Comparison of ENCODE assay signal across 2 cellular contexts in the genomic region with DNA sequence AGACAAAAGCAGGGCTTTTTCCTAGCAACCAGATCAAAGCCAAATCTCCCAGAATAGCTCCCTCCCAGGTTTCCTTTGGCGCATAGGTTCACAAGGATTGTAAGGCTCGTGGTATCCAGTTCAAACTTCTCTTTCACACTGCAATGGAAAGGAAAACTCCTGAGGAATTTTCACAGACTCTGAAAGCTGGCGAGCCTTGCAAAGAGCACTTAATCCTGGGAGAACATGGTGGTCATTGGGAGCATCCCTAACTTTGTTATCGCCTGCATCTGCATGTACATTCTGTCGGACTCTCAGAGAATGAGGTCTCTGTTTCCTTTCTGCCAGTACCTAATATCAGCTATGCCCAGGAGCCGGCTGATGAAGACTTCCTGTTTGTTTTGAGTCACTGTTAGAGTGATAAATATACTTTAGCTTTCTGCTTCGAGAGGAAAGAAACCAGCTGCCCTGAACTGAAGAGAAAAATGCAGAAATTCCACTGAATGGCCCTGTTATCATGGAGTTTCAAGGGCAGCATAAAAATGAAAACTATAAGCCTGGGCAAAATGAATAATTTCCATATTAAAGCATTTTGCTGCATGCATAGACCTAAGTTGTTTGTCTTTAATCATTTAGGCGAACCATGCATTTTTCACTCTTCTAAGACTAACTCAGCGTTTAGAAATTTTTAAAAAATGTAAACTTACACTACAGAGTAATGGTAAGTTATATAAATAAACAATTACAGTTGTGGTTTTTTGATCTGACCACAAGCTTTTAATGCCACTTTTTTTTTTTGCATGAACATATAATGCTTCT.
A peak's percentile ranks its signal among the peaks of the same experiment; 100 is the strongest.
TF ChIP-seq lines count a peak whose summit lies in the region.

No MANE protein-coding gene starts in this region.

TF ChIP-seq in WTC11, 78 proteins besides CTCF, POLR2A, EP300 and RAD21 (continued from another document):
- TF ChIP-seq, protein P1, sequence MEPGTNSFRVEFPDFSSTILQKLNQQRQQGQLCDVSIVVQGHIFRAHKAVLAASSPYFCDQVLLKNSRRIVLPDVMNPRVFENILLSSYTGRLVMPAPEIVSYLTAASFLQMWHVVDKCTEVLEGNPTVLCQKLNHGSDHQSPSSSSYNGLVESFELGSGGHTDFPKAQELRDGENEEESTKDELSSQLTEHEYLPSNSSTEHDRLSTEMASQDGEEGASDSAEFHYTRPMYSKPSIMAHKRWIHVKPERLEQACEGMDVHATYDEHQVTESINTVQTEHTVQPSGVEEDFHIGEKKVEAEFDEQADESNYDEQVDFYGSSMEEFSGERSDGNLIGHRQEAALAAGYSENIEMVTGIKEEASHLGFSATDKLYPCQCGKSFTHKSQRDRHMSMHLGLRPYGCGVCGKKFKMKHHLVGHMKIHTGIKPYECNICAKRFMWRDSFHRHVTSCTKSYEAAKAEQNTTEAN (CRISPR knock-in tag; IDR thresholded peaks at IDR 0.05): no peak
- TF ChIP-seq, protein P2, sequence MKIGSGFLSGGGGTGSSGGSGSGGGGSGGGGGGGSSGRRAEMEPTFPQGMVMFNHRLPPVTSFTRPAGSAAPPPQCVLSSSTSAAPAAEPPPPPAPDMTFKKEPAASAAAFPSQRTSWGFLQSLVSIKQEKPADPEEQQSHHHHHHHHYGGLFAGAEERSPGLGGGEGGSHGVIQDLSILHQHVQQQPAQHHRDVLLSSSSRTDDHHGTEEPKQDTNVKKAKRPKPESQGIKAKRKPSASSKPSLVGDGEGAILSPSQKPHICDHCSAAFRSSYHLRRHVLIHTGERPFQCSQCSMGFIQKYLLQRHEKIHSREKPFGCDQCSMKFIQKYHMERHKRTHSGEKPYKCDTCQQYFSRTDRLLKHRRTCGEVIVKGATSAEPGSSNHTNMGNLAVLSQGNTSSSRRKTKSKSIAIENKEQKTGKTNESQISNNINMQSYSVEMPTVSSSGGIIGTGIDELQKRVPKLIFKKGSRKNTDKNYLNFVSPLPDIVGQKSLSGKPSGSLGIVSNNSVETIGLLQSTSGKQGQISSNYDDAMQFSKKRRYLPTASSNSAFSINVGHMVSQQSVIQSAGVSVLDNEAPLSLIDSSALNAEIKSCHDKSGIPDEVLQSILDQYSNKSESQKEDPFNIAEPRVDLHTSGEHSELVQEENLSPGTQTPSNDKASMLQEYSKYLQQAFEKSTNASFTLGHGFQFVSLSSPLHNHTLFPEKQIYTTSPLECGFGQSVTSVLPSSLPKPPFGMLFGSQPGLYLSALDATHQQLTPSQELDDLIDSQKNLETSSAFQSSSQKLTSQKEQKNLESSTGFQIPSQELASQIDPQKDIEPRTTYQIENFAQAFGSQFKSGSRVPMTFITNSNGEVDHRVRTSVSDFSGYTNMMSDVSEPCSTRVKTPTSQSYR (CRISPR knock-in tag; IDR thresholded peaks at IDR 0.05): no peak
- TF ChIP-seq ZNF396 (CRISPR knock-in tag; IDR thresholded peaks at IDR 0.05; ENCODE audit: borderline replicate concordance) (no peak), SOX15 (CRISPR knock-in tag; IDR thresholded peaks at IDR 0.05) (no peak), NFYB (CRISPR knock-in tag; conservative IDR thresholded peaks at IDR 0.05; ENCODE audit: low read depth) (no peak)
- TF ChIP-seq, protein P3, sequence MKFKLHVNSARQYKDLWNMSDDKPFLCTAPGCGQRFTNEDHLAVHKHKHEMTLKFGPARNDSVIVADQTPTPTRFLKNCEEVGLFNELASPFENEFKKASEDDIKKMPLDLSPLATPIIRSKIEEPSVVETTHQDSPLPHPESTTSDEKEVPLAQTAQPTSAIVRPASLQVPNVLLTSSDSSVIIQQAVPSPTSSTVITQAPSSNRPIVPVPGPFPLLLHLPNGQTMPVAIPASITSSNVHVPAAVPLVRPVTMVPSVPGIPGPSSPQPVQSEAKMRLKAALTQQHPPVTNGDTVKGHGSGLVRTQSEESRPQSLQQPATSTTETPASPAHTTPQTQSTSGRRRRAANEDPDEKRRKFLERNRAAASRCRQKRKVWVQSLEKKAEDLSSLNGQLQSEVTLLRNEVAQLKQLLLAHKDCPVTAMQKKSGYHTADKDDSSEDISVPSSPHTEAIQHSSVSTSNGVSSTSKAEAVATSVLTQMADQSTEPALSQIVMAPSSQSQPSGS (CRISPR knock-in tag; IDR thresholded peaks at IDR 0.05; ENCODE audit: borderline replicate concordance, low read depth): no peak
- TF ChIP-seq, protein P4, sequence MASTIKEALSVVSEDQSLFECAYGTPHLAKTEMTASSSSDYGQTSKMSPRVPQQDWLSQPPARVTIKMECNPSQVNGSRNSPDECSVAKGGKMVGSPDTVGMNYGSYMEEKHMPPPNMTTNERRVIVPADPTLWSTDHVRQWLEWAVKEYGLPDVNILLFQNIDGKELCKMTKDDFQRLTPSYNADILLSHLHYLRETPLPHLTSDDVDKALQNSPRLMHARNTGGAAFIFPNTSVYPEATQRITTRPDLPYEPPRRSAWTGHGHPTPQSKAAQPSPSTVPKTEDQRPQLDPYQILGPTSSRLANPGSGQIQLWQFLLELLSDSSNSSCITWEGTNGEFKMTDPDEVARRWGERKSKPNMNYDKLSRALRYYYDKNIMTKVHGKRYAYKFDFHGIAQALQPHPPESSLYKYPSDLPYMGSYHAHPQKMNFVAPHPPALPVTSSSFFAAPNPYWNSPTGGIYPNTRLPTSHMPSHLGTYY (CRISPR knock-in tag; IDR thresholded peaks at IDR 0.05): no peak
- TF ChIP-seq, protein P5, sequence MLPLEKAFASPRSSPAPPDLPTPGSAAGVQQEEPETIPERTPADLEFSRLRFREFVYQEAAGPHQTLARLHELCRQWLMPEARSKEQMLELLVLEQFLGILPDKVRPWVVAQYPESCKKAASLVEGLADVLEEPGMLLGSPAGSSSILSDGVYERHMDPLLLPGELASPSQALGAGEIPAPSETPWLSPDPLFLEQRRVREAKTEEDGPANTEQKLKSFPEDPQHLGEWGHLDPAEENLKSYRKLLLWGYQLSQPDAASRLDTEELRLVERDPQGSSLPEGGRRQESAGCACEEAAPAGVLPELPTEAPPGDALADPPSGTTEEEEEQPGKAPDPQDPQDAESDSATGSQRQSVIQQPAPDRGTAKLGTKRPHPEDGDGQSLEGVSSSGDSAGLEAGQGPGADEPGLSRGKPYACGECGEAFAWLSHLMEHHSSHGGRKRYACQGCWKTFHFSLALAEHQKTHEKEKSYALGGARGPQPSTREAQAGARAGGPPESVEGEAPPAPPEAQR (CRISPR knock-in tag; IDR thresholded peaks at IDR 0.05): no peak
- TF ChIP-seq, protein P6, sequence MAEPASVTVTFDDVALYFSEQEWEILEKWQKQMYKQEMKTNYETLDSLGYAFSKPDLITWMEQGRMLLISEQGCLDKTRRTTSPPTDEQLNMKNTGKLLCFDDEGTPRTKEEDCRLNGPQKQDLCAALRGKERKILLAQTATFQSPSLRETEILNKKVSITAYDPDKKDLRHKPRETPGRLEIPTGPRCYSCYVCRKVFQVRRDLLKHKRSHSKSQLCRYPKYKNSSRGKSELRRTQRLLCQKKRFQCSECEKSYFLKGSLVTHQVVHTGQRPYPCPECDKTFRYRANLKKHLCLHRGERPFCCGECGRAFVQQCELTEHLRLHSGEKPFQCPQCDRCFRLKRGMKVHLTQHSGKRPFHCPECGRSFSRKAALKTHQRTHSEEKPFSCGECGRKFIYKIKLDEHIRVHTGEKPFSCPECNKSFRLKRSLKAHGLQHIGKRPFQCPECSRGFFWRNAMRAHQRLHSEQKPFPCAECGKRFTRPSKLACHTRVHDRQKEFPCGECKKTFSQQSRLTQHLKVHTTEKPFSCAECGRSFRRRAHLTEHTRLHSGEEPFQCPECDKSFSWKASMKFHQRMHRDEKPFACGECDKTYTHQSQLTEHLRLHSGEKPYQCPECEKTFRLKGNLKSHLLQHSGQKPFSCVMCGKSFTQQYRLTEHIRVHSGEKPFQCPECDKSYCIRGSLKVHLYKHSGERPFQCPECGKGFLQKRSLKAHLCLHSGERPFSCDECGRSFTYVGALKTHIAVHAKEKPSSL (CRISPR knock-in tag; conservative IDR thresholded peaks at IDR 0.05): no peak
TF ChIP-seq in WTC11: peak in this region for 0.

TF ChIP-seq in HepG2, 621 proteins besides CTCF, POLR2A, EP300 and RAD21 (continued from another document):
- no peak for TF ChIP-seq NCOA5 (CRISPR knock-in tag; IDR thresholded peaks at IDR 0.05)
- peak; percentile 36; the same call in 1 of the 2 replicates for TF ChIP-seq ETV5 (CRISPR knock-in tag; IDR thresholded peaks at IDR 0.05; ENCODE audit: borderline replicate concordance)
- TF ChIP-seq PLRG1 (conservative IDR thresholded peaks at IDR 0.05): no peak
- no peak for TF ChIP-seq KLF9 (CRISPR knock-in tag; IDR thresholded peaks at IDR 0.05; ENCODE audit: low read depth)
- no peak for TF ChIP-seq ZBTB21 (CRISPR knock-in tag; IDR thresholded peaks at IDR 0.05)
- no peak for TF ChIP-seq ZNF772 (CRISPR knock-in tag; IDR thresholded peaks at IDR 0.05)
- no peak for TF ChIP-seq ZNF549 (CRISPR knock-in tag; IDR thresholded peaks at IDR 0.05)
- no peak for TF ChIP-seq NKX3-1 (CRISPR knock-in tag; IDR thresholded peaks at IDR 0.05)
- no peak for TF ChIP-seq ZBTB1 (CRISPR knock-in tag; IDR thresholded peaks at IDR 0.05; ENCODE audit: borderline replicate concordance)
- no peak for TF ChIP-seq ZC3H4 (CRISPR knock-in tag; IDR thresholded peaks at IDR 0.05; ENCODE audit: borderline replicate concordance)
- no peak for TF ChIP-seq ZNF20 (CRISPR knock-in tag; IDR thresholded peaks at IDR 0.05)
- TF ChIP-seq, protein P7, sequence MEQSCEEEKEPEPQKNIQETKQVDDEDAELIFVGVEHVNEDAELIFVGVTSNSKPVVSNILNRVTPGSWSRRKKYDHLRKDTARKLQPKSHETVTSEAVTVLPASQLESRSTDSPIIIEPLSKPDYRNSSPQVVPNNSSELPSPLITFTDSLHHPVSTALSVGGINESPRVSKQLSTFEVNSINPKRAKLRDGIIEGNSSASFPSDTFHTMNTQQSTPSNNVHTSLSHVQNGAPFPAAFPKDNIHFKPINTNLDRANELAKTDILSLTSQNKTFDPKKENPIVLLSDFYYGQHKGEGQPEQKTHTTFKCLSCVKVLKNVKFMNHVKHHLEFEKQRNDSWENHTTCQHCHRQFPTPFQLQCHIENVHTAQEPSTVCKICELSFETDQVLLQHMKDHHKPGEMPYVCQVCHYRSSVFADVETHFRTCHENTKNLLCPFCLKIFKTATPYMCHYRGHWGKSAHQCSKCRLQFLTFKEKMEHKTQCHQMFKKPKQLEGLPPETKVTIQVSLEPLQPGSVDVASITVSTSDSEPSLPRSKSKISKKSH (CRISPR knock-in tag; IDR thresholded peaks at IDR 0.05; ENCODE audit: borderline replicate concordance): no peak
- TF ChIP-seq FOSL2 (CRISPR knock-in tag; IDR thresholded peaks at IDR 0.05): peak; percentile 79
- TF ChIP-seq ZNF317 (CRISPR knock-in tag; IDR thresholded peaks at IDR 0.05): no peak
- TF ChIP-seq, protein P8, sequence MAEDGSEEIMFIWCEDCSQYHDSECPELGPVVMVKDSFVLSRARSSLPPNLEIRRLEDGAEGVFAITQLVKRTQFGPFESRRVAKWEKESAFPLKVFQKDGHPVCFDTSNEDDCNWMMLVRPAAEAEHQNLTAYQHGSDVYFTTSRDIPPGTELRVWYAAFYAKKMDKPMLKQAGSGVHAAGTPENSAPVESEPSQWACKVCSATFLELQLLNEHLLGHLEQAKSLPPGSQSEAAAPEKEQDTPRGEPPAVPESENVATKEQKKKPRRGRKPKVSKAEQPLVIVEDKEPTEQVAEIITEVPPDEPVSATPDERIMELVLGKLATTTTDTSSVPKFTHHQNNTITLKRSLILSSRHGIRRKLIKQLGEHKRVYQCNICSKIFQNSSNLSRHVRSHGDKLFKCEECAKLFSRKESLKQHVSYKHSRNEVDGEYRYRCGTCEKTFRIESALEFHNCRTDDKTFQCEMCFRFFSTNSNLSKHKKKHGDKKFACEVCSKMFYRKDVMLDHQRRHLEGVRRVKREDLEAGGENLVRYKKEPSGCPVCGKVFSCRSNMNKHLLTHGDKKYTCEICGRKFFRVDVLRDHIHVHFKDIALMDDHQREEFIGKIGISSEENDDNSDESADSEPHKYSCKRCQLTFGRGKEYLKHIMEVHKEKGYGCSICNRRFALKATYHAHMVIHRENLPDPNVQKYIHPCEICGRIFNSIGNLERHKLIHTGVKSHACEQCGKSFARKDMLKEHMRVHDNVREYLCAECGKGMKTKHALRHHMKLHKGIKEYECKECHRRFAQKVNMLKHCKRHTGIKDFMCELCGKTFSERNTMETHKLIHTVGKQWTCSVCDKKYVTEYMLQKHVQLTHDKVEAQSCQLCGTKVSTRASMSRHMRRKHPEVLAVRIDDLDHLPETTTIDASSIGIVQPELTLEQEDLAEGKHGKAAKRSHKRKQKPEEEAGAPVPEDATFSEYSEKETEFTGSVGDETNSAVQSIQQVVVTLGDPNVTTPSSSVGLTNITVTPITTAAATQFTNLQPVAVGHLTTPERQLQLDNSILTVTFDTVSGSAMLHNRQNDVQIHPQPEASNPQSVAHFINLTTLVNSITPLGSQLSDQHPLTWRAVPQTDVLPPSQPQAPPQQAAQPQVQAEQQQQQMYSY (CRISPR knock-in tag; IDR thresholded peaks at IDR 0.05): no peak
- TF ChIP-seq ZNF883 (CRISPR knock-in tag; IDR thresholded peaks at IDR 0.05; ENCODE audit: not compliant biosample characterization): no peak
